ENCODE assay signal across 35 cellular contexts in the genomic region with DNA sequence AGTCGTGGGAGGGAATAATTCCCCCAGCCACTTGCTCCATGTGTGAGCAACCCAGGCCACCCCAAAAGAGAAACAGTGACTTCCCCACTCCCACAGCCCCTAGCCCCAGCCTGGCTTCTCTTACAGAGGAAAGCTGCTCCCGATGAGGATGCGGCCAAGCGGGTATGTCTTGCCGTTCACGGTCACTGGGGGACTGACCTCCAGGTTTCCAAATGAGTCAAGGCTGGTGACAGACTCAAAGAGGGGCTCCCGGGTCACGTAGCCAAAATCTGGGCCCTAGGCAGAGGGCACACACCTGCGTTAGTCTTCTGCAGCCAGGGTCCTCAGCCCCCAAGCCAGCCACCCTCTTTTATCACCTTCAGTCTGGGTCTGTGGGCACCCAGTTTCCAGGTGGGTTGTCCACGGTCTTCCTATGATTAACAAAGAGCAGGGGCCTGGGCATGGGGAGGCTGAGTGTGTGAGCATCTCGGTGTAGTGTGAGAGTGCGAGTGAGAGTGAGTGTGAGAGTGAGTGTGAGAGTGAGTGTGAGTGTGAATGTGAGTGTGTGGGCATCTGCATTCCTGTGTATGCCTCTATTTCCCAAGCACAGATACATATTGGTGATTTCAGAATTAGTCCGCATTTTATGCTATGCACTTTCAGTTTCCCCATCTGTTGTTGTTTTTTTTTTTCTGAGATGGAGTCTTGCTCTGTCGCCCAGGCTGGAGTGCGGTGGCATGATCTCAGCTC. TPM values are rescaled to one million over a fixed set of nuclear protein-coding genes. Genes with fewer than 3 reads are reported as not detected.
"Had no signal": no experiment of that assay in that cellular context is flagged by ENCODE, and none has a peak within 500 bp of the region (broad histone marks: within the 10 kb centered on the region; RNA-seq: fewer than 3 reads in every experiment).

No MANE protein-coding gene starts in this region.

- ATAC-seq: activated CD4-positive, alpha-beta T cell treated with anti-CD3 and anti-CD28 coated beads for 36 hours; activated CD4-positive, CD25-positive, alpha-beta regulatory T cell treated with anti-CD3 and anti-CD28 coated beads, Interleukin-2, amount 50 U/mL, for 24 hours; activated CD8-positive, alpha-beta T cell treated with anti-CD3 and anti-CD28 coated beads, Interleukin-2, amount 10 ng/mL, durations not matched to agents 7 days and 5 days; WTC11 had no signal

- H3K36me3 Mint-ChIP-seq: activated naive CD4-positive, alpha-beta T cell treated with anti-CD3 and anti-CD28 coated beads, Interleukin-2, amount 50 U/mL, for 24 hours; activated naive CD8-positive, alpha-beta T cell treated with anti-CD3 and anti-CD28 coated beads, Interleukin-2, amount 10 ng/mL, durations not matched to agents 7 days and 5 days had no signal

- H3K27ac ChIP-seq: ascending aorta, cardiac muscle cell, Peyer's patch had no signal

- H3K4me1 Mint-ChIP-seq: activated CD4-positive, alpha-beta T cell treated with anti-CD3 and anti-CD28 coated beads for 36 hours; activated naive CD4-positive, alpha-beta T cell treated with anti-CD3 and anti-CD28 coated beads, Interleukin-2, amount 50 U/mL, for 24 hours; central memory CD8-positive, alpha-beta T cell had no signal

- H3K27me3 Mint-ChIP-seq: activated CD4-positive, alpha-beta T cell treated with anti-CD3 and anti-CD28 coated beads for 36 hours; activated CD4-positive, alpha-beta T cell treated with anti-CD3 and anti-CD28 coated beads, Interleukin-2, amount 10 ng/mL, durations not matched to agents 7 days and 5 days; activated naive CD4-positive, alpha-beta T cell treated with anti-CD3 and anti-CD28 coated beads, Interleukin-2, amount 50 U/mL, for 24 hours; activated naive CD8-positive, alpha-beta T cell treated with anti-CD3 and anti-CD28 coated beads, Interleukin-2, amount 10 ng/mL, durations not matched to agents 7 days and 5 days; activated T-cell treated with anti-CD3 and anti-CD28 coated beads, Interleukin-2, amount 50 U/mL, for 24 hours had no signal

- H3K9me3 ChIP-seq: ascending aorta, MG63, Peyer's patch had no signal

- H3K27me3 ChIP-seq: ascending aorta, cardiac muscle cell, MG63, Peyer's patch had no signal

- H3K4me3 ChIP-seq: ascending aorta, cardiac muscle cell, MG63, Peyer's patch had no signal

- H3K36me3 ChIP-seq: ascending aorta, cardiac muscle cell, MG63, Peyer's patch had no signal

- DNase-seq: activated CD4-positive, alpha-beta T cell treated with anti-CD3 and anti-CD28 coated beads for 36 hours; activated CD4-positive, alpha-beta T cell treated with anti-CD3 and anti-CD28 coated beads, Interleukin-2, amount 10 ng/mL, durations not matched to agents 7 days and 5 days; activated CD4-positive, alpha-beta T cell treated with anti-CD3 and anti-CD28 coated beads, Interleukin-2, amount 50 U/mL, for 48 hours; activated CD8-positive, alpha-beta T cell treated with anti-CD3 and anti-CD28 coated beads, Interleukin-2, amount 10 ng/mL, durations not matched to agents 7 days and 5 days; activated gamma-delta T cell; activated naive CD4-positive, alpha-beta T cell treated with Interleukin-2 at 50 U/mL for 16 hours; activated naive CD8-positive, alpha-beta T cell treated with anti-CD3 and anti-CD28 coated beads, Interleukin-2, amount 10 ng/mL, durations not matched to agents 7 days and 5 days; activated T-cell treated with anti-CD3 and anti-CD28 coated beads, Interleukin-2, amount 50 U/mL, for 24 hours; amygdala; Kasumi-1; MG63; NCI-H1048; NCI-H1105 treated with DMSO at 0.1 percent for 48 hours; NCI-H1436; NCI-H1694; NCI-H1930; NCI-H2081 treated with DMSO at 0.1 percent for 48 hours; NCI-H226; NCI-H446 treated with DMSO at 0.1 percent for 48 hours; NCI-H524; NCI-H69; NCI-H82; Peyer's patch; RPMI8226; SIG-M5; SW 1271 had no signal

- H3K27ac Mint-ChIP-seq: activated CD4-positive, alpha-beta T cell treated with anti-CD3 and anti-CD28 coated beads for 36 hours; activated CD4-positive, alpha-beta T cell treated with anti-CD3 and anti-CD28 coated beads, Interleukin-2, amount 10 ng/mL, durations not matched to agents 7 days and 5 days; activated CD8-positive, alpha-beta T cell treated with anti-CD3 and anti-CD28 coated beads, Interleukin-2, amount 10 ng/mL, durations not matched to agents 7 days and 5 days; activated naive CD4-positive, alpha-beta T cell treated with anti-CD3 and anti-CD28 coated beads, Interleukin-2, amount 50 U/mL, for 24 hours; activated naive CD8-positive, alpha-beta T cell treated with anti-CD3 and anti-CD28 coated beads, Interleukin-2, amount 10 ng/mL, durations not matched to agents 7 days and 5 days; activated T-cell treated with anti-CD3 and anti-CD28 coated beads, Interleukin-2, amount 50 U/mL, for 24 hours; activated T-helper 2 cell treated with anti-CD3 and anti-CD28 coated beads, Interferon-gamma antibody, Interleukin-2, Interleukin-4, amounts not matched to agents 10 μg/mL and 5 μg/mL and 100 μg/mL, durations not matched to agents 14 hours and 24 hours and 36 hours; T-helper 2 cell treated with Interferon-gamma antibody and Interleukin-4, amounts not matched to agents 5 μg/mL and 100 μg/mL, for 36 hours; WTC11 had no signal

- H3K9me3 Mint-ChIP-seq: activated CD4-positive, alpha-beta T cell treated with anti-CD3 and anti-CD28 coated beads, Interleukin-2, amount 10 ng/mL, durations not matched to agents 7 days and 5 days; activated naive CD4-positive, alpha-beta T cell treated with anti-CD3 and anti-CD28 coated beads, Interleukin-2, amount 50 U/mL, for 24 hours; activated naive CD8-positive, alpha-beta T cell treated with anti-CD3 and anti-CD28 coated beads, Interleukin-2, amount 10 ng/mL, durations not matched to agents 7 days and 5 days; activated T-cell treated with anti-CD3 and anti-CD28 coated beads, Interleukin-2, amount 50 U/mL, for 24 hours; activated T-helper 2 cell treated with anti-CD3 and anti-CD28 coated beads, Interferon-gamma antibody, Interleukin-2, Interleukin-4, amounts not matched to agents 10 μg/mL and 5 μg/mL and 100 μg/mL, durations not matched to agents 14 hours and 24 hours and 36 hours; central memory CD8-positive, alpha-beta T cell; T-helper 2 cell treated with Interferon-gamma antibody and Interleukin-4, amounts not matched to agents 5 μg/mL and 100 μg/mL, for 36 hours had no signal

- H3K4me1 ChIP-seq: ascending aorta, Peyer's patch had no signal

- H3K4me3 Mint-ChIP-seq: activated CD4-positive, alpha-beta T cell treated with anti-CD3 and anti-CD28 coated beads for 36 hours; activated CD4-positive, alpha-beta T cell treated with anti-CD3 and anti-CD28 coated beads, Interleukin-2, amount 10 ng/mL, durations not matched to agents 7 days and 5 days; activated CD8-positive, alpha-beta T cell treated with anti-CD3 and anti-CD28 coated beads, Interleukin-2, amount 10 ng/mL, durations not matched to agents 7 days and 5 days; activated naive CD4-positive, alpha-beta T cell treated with anti-CD3 and anti-CD28 coated beads, Interleukin-2, amount 50 U/mL, for 24 hours; activated naive CD8-positive, alpha-beta T cell treated with anti-CD3 and anti-CD28 coated beads, Interleukin-2, amount 10 ng/mL, durations not matched to agents 7 days and 5 days; activated T-cell treated with anti-CD3 and anti-CD28 coated beads, Interleukin-2, amount 50 U/mL, for 24 hours; central memory CD8-positive, alpha-beta T cell; T-helper 2 cell treated with Interferon-gamma antibody and Interleukin-4, amounts not matched to agents 5 μg/mL and 100 μg/mL, for 36 hours; WTC11 had no signal

RNA-seq across cellular contexts. Expression of a gene that starts 39.9 kb away (rescaled TPM):
- total RNA-seq: activated CD8-positive, alpha-beta T cell treated with anti-CD3 and anti-CD28 coated beads, Interleukin-2, amount 10 ng/mL, durations not matched to agents 7 days and 5 days; T-helper 1 cell treated with Interleukin-12 subunit alpha and Interleukin-12 subunit beta and Interleukin-4 antibody, amounts not matched to agents 30 ng/mL and 1 ng/mL, for 36 hours had no signal
